2 cellular contexts compared by ENCODE assay signal in genomic region chr6:114398481-114398880, GRCh38.
TF ChIP-seq lines count a peak whose summit lies in the region.

No MANE protein-coding gene starts in this region.

TF ChIP-seq in HepG2, 621 proteins besides CTCF, POLR2A, EP300 and RAD21 (continues in another document):
- no peak for TF ChIP-seq CBX2 (IDR thresholded peaks at IDR 0.05; ENCODE audit: low read depth, low read length)
- no peak for TF ChIP-seq CBX2 (CRISPR knock-in tag; IDR thresholded peaks at IDR 0.05; ENCODE audit: low read depth)
- no peak for TF ChIP-seq TRIM24 (CRISPR knock-in tag; IDR thresholded peaks at IDR 0.05)
- TF ChIP-seq ZNF274 (CRISPR knock-in tag; IDR thresholded peaks at IDR 0.05): no peak
- no peak for TF ChIP-seq YEATS2 (CRISPR knock-in tag; IDR thresholded peaks at IDR 0.05; ENCODE audit: borderline replicate concordance)
- TF ChIP-seq SIN3B (IDR thresholded peaks at IDR 0.05; ENCODE audit: low read length): no peak
- TF ChIP-seq SOX6 (IDR thresholded peaks at IDR 0.05): no peak
- TF ChIP-seq SOX6 (CRISPR knock-in tag; IDR thresholded peaks at IDR 0.05): peak; percentile 44; the same call in 1 of the 2 replicates
- TF ChIP-seq CEBPG (CRISPR knock-in tag; IDR thresholded peaks at IDR 0.05): peak; percentile 80
- TF ChIP-seq ZSCAN21 (CRISPR knock-in tag; IDR thresholded peaks at IDR 0.05; ENCODE audit: borderline replicate concordance): no peak
- TF ChIP-seq MIXL1 (CRISPR knock-in tag; IDR thresholded peaks at IDR 0.05): 0 out of 2 replicates have a peak, but pooled peaks have one; percentile 32
- TF ChIP-seq ZNF878 (CRISPR knock-in tag; IDR thresholded peaks at IDR 0.05): no peak
- no peak for TF ChIP-seq ZNF780A (CRISPR knock-in tag; IDR thresholded peaks at IDR 0.05)
- TF ChIP-seq ATF3 (CRISPR knock-in tag; IDR thresholded peaks at IDR 0.05): peak; percentile 64
- no peak for TF ChIP-seq NR2C2 (CRISPR knock-in tag; IDR thresholded peaks at IDR 0.05; ENCODE audit: borderline replicate concordance)
- TF ChIP-seq ZNF3 (CRISPR knock-in tag; IDR thresholded peaks at IDR 0.05): no peak
- TF ChIP-seq ZNF546 (CRISPR knock-in tag; conservative IDR thresholded peaks at IDR 0.05): no peak
- TF ChIP-seq BCL6 (CRISPR knock-in tag; IDR thresholded peaks at IDR 0.05): peak; percentile 84
- TF ChIP-seq ZBTB44 (CRISPR knock-in tag; IDR thresholded peaks at IDR 0.05): no peak
- TF ChIP-seq TFAP4 (IDR thresholded peaks at IDR 0.05; ENCODE audit: borderline replicate concordance, low read depth): no peak
- TF ChIP-seq ATF6 (CRISPR knock-in tag; conservative IDR thresholded peaks at IDR 0.05): no peak
- TF ChIP-seq SNAPC4 (CRISPR knock-in tag; IDR thresholded peaks at IDR 0.05): no peak

TF ChIP-seq in H1, 55 proteins besides CTCF, POLR2A, EP300 and RAD21:
- no peak for TF ChIP-seq RXRA (IDR thresholded peaks at IDR 0.05; ENCODE audit: insufficient read depth, low read depth, low read length)
- peak; percentile 73 for TF ChIP-seq CEBPB (IDR thresholded peaks at IDR 0.05; ENCODE audit: low read depth, low read length)
